ENCODE assay signal across 19 cellular contexts in the genomic region with DNA sequence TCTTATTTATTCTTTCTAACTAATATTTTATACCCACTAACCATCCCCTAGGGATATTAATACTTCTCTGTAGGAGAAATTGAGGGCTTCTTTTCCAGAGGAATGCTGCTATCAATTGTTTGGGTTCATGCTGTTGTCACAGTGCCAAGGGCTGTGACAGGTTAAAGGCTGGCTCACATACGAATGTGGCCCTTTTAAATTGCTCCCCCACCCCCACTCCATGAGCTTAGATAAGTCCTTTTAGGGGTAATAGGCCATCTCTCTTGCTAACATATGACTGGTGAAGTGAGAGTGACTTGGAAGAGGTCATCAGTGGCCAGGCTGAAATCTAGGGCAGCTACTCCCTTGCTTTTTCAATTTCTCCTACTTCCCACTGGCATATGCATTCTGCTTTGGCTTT.
DNase-seq lines count a peak whose midpoint lies in the region; ATAC-seq and TF ChIP-seq lines count a peak whose summit lies in the region.
"Had no signal": no experiment of that assay in that cellular context is flagged by ENCODE, and none has a peak within 500 bp of the region (broad histone marks: within the 10 kb centered on the region; RNA-seq: fewer than 3 reads in every experiment).

No MANE protein-coding gene starts in this region.

- TF ChIP-seq POLR2A in esophagus muscularis mucosa (IDR thresholded peaks at IDR 0.05; ENCODE audit: low read depth) (no peak), tibial nerve (IDR thresholded peaks at IDR 0.05) (no peak)

- H3K9me3 ChIP-seq in heart right ventricle (no peaks in the 10 kb centered on the region), esophagus muscularis mucosa (no peaks in the 10 kb centered on the region), upper lobe of right lung (no peaks in the 10 kb centered on the region), tibial nerve (no peaks in the 10 kb centered on the region)
- H3K9me3 ChIP-seq: SK-N-SH had no signal

- H3K36me3 Mint-ChIP-seq in activated CD8-positive, alpha-beta T cell treated with anti-CD3 and anti-CD28 coated beads for 36 hours (ENCODE audit: low read depth), result no peaks in the 10 kb centered on the region
- H3K36me3 Mint-ChIP-seq: CD4-positive, alpha-beta memory T cell had no signal

- H3K27me3 Mint-ChIP-seq in activated CD8-positive, alpha-beta T cell treated with anti-CD3 and anti-CD28 coated beads for 36 hours, result peaks cover 2% of the 10 kb centered on the region
- H3K27me3 Mint-ChIP-seq: B cell had no signal

- no peak for ATAC-seq in heart right ventricle
- no peak for ATAC-seq in left ventricle myocardium superior
- ATAC-seq in upper lobe of right lung, result no peak
- no peak for ATAC-seq in activated CD8-positive, alpha-beta T cell treated with anti-CD3 and anti-CD28 coated beads for 36 hours
- no peak for ATAC-seq in HG03342 (IDR thresholded peaks at IDR 0.05; ENCODE audit: unreplicated experiment)

- no peak for TF ChIP-seq CTCF in heart right ventricle (IDR thresholded peaks at IDR 0.05)
- TF ChIP-seq CTCF in esophagus muscularis mucosa (IDR thresholded peaks at IDR 0.05), result no peak
- TF ChIP-seq CTCF in upper lobe of right lung (IDR thresholded peaks at IDR 0.05), result no peak
- TF ChIP-seq CTCF in activated CD8-positive, alpha-beta T cell treated with anti-CD3 and anti-CD28 coated beads for 36 hours (IDR thresholded peaks at IDR 0.05), result no peak
- TF ChIP-seq CTCF in tibial nerve (IDR thresholded peaks at IDR 0.05), result no peak

- POLR2A ChIA-PET in activated CD8-positive, alpha-beta T cell treated with anti-CD3 and anti-CD28 coated beads for 36 hours (lab: Charles Lee), result no interaction called here

- H3K4me1 ChIP-seq in heart right ventricle (peaks cover 4 to 66% (median 52%) of the 10 kb centered on the region in 9 donors), esophagus muscularis mucosa (peaks cover 28 to 67% (median 50%) of the 10 kb centered on the region in 4 donors), upper lobe of right lung (peaks cover 12% of the 10 kb centered on the region), tibial nerve (peaks cover 0 to 22% (median 3%) of the 10 kb centered on the region in 4 donors)

- H3K27ac ChIP-seq in heart right ventricle, result peak overlapping the region in 9 of 10 donors; percentile 12 to 88 (median 78)
- peak overlapping the region in 3 of 4 donors; percentile 23 to 46 (median 42) for H3K27ac ChIP-seq in esophagus muscularis mucosa (replicated peaks in 1 of 4)
- peak overlapping the region; percentile 20 for H3K27ac ChIP-seq in upper lobe of right lung
- H3K27ac ChIP-seq in tibial nerve, result no peak overlapping the region
- H3K27ac ChIP-seq: PC-9 had no signal

- H3K4me3 ChIP-seq in heart right ventricle (no peak overlapping the region), esophagus muscularis mucosa (no peak overlapping the region), upper lobe of right lung (no peak overlapping the region), tibial nerve (no peak overlapping the region)
- H3K4me3 ChIP-seq: PC-9 had no signal

- peaks cover 3% of the 10 kb centered on the region for H3K4me1 Mint-ChIP-seq in activated CD8-positive, alpha-beta T cell treated with anti-CD3 and anti-CD28 coated beads for 36 hours (ENCODE audit: low read depth)

- TF ChIP-seq EP300 in esophagus muscularis mucosa (IDR thresholded peaks at IDR 0.05) (no peak), tibial nerve (IDR thresholded peaks at IDR 0.05) (no peak)

- H3K36me3 ChIP-seq in heart right ventricle (no peaks in the 10 kb centered on the region), esophagus muscularis mucosa (no peaks in the 10 kb centered on the region), upper lobe of right lung (no peaks in the 10 kb centered on the region), tibial nerve (no peaks in the 10 kb centered on the region)

- no peaks in the 10 kb centered on the region for H3K9me3 Mint-ChIP-seq in activated CD8-positive, alpha-beta T cell treated with anti-CD3 and anti-CD28 coated beads for 36 hours
- H3K9me3 Mint-ChIP-seq: HFFc6 had no signal

- DNase-seq in heart right ventricle, result no peak
- no peak for DNase-seq in left ventricle myocardium superior
- peak; percentile 36 for DNase-seq in NCI-H69 (lab: John Stamatoyannopoulos, UW)
- DNase-seq in esophagus muscularis mucosa (ENCODE audit: extremely low spot score), result no peak
- no peak for DNase-seq in upper lobe of right lung
- no peak for DNase-seq in activated CD8-positive, alpha-beta T cell treated with anti-CD3 and anti-CD28 coated beads for 36 hours
- no peak for DNase-seq in tibial nerve (ENCODE audit: low spot score in 2 of 2)
- DNase-seq: CD4-positive, alpha-beta memory T cell; DND-41; GF-D8; HFFc6; NCI-H1417 treated with DMSO at 0.1 percent for 48 hours; NCI-H2029 treated with DMSO at 0.1 percent for 48 hours; NCI-H2227 treated with DMSO at 0.1 percent for 48 hours; NCI-H524 treated with DMSO at 0.1 percent for 48 hours; PC-9; SK-N-SH had no signal

- CTCF ChIA-PET in activated CD8-positive, alpha-beta T cell treated with anti-CD3 and anti-CD28 coated beads for 36 hours (lab: Charles Lee), result no interaction called here

- H3K27me3 ChIP-seq in heart right ventricle (no peaks in the 10 kb centered on the region), esophagus muscularis mucosa (no peaks in the 10 kb centered on the region), upper lobe of right lung (no peaks in the 10 kb centered on the region), tibial nerve (no peaks in the 10 kb centered on the region)

- 21 to 31% methylated on average over 1 of the region's 1 CpG for WGBS in heart right ventricle, 2 donors
- WGBS in esophagus muscularis mucosa, result 91% methylated on average over 1 of the region's 1 CpG
- 32 to 36% methylated on average over 1 of the region's 1 CpG for WGBS in tibial nerve, 2 donors

- H3K4me3 Mint-ChIP-seq in activated CD8-positive, alpha-beta T cell treated with anti-CD3 and anti-CD28 coated beads for 36 hours, result no peak overlapping the region
- H3K4me3 Mint-ChIP-seq: B cell had no signal

- no peak overlapping the region for H3K27ac Mint-ChIP-seq in activated CD8-positive, alpha-beta T cell treated with anti-CD3 and anti-CD28 coated beads for 36 hours
- H3K27ac Mint-ChIP-seq: B cell, HFFc6 had no signal

- intact Hi-C loops in heart right ventricle (cut with DNase I) (loop anchor here in 3 of 10 donors (2.0 to 10.0 kb wide), 7 partner anchors 39 to 319 kb away; a partner anchor contains a TSS), left ventricle myocardium superior (cut with micrococcal nuclease) (loop anchor here (5.0 to 10.0 kb wide), 2 partner anchors 123 to 146 kb away; a partner anchor contains a TSS), esophagus muscularis mucosa (cut with DNase I) (loop anchor here (5.0 kb wide), 1 partner anchor 41 kb away; no protein-coding TSS in a partner anchor), upper lobe of right lung (cut with DNase I) (no loop called here)
- intact Hi-C loops in activated CD8-positive, alpha-beta T cell treated with anti-CD3 and anti-CD28 coated beads for 36 hours (cut with micrococcal nuclease), result no loop called here

Comparison
In these comparisons a context has a peak if more than half of its experiments do, and no peak if none do; other contexts are left out.
1. H3K27ac ChIP-seq: peak in heart right ventricle (9 of 10), esophagus muscularis mucosa (3 of 4) and upper lobe of right lung (single experiment); none in tibial nerve (0 of 4).
2. intact Hi-C loops: an anchor here in left ventricle myocardium superior (5.0 to 10.0 kb wide) and esophagus muscularis mucosa (5.0 kb wide); none called in upper lobe of right lung and activated CD8-positive, alpha-beta T cell treated with anti-CD3 and anti-CD28 coated beads for 36 hours.